ENCODE assay signal across 13 cellular contexts in genomic region chr3:61928020-61928419, GRCh38.
A peak's percentile ranks its signal among the peaks of the same experiment; 100 is the strongest.
DNase-seq lines count a peak whose midpoint lies in the region; ATAC-seq and TF ChIP-seq lines count a peak whose summit lies in the region.
"Had no signal": no experiment of that assay in that cellular context is flagged by ENCODE, and none has a peak within 500 bp of the region (broad histone marks: within the 10 kb centered on the region; RNA-seq: fewer than 3 reads in every experiment).

No MANE protein-coding gene starts in this region.

- H3K9ac ChIP-seq in adipocyte (ENCODE audit: low read length) (peak overlapping the region; percentile 86), rectal smooth muscle tissue (ENCODE audit: low read length) (no peak overlapping the region)

- H3K27ac ChIP-seq in rectal smooth muscle tissue (ENCODE audit: low read depth, low read length), result peak overlapping the region; percentile 76

- no peak overlapping the region for H3K27ac Mint-ChIP-seq in activated naive CD8-positive, alpha-beta T cell treated with anti-CD3 and anti-CD28 coated beads for 36 hours

- no peaks in the 10 kb centered on the region for H3K4me1 Mint-ChIP-seq in activated naive CD8-positive, alpha-beta T cell treated with anti-CD3 and anti-CD28 coated beads for 36 hours

- DNase-seq in AG08395 (ENCODE audit: low spot score) (peak; percentile 20), adipocyte (ENCODE audit: low read depth) (peak; percentile 18), fibroblast of the aortic adventitia (ENCODE audit: low read depth) (peak; percentile 18), DMS153 treated with DMSO at 0.1 percent for 48 hours (lab: John Stamatoyannopoulos, UW; ENCODE audit: unreplicated experiment) (no peak)
- no peak for DNase-seq in activated naive CD8-positive, alpha-beta T cell treated with anti-CD3 and anti-CD28 coated beads for 36 hours
- DNase-seq: activated naive CD4-positive, alpha-beta T cell; KBM-7; NCI-H2029; T1000; trophoblast cell had no signal

- H3K27me3 ChIP-seq in adipocyte (replicated peaks; ENCODE audit: control insufficient read depth, insufficient read depth, low read length), result no peaks in the 10 kb centered on the region
- no peaks in the 10 kb centered on the region for H3K27me3 ChIP-seq in rectal smooth muscle tissue (ENCODE audit: control insufficient read depth, insufficient read depth, low read length)

- no peak for TF ChIP-seq CTCF in fibroblast of the aortic adventitia (IDR thresholded peaks at IDR 0.05; ENCODE audit: insufficient read depth, low read length)

- H3K27me3 Mint-ChIP-seq in activated naive CD8-positive, alpha-beta T cell treated with anti-CD3 and anti-CD28 coated beads for 36 hours, result peaks cover 3% of the 10 kb centered on the region

- H3K4me1 ChIP-seq in adipocyte (ENCODE audit: control insufficient read depth, insufficient read depth, low read length), result peaks cover 44% of the 10 kb centered on the region
- H3K4me1 ChIP-seq in rectal smooth muscle tissue (ENCODE audit: control insufficient read depth, insufficient read depth, low read length), result peaks cover 43% of the 10 kb centered on the region

- H3K36me3 ChIP-seq in adipocyte (ENCODE audit: control insufficient read depth, insufficient read depth, low read length, severe bottlenecking) (no peaks in the 10 kb centered on the region), rectal smooth muscle tissue (ENCODE audit: control insufficient read depth, insufficient read depth, low read length) (no peaks in the 10 kb centered on the region)

- no peak for ATAC-seq in HG03442 (IDR thresholded peaks at IDR 0.05; ENCODE audit: unreplicated experiment)
- no peak for ATAC-seq in GM21576 (IDR thresholded peaks at IDR 0.05; ENCODE audit: unreplicated experiment)

- no peaks in the 10 kb centered on the region for H3K9me3 Mint-ChIP-seq in activated naive CD8-positive, alpha-beta T cell treated with anti-CD3 and anti-CD28 coated beads for 36 hours

- H3K4me3 Mint-ChIP-seq in activated naive CD8-positive, alpha-beta T cell treated with anti-CD3 and anti-CD28 coated beads for 36 hours, result no peak overlapping the region

- H3K9me3 ChIP-seq in adipocyte (ENCODE audit: control insufficient read depth, low read length), result no peaks in the 10 kb centered on the region

- H3K4me3 ChIP-seq in adipocyte (ENCODE audit: low read length) (peak overlapping the region; percentile 73), fibroblast of the aortic adventitia (ENCODE audit: low read depth, low read length) (no peak overlapping the region), rectal smooth muscle tissue (ENCODE audit: low read length) (no peak overlapping the region)

- H3K36me3 Mint-ChIP-seq in activated naive CD8-positive, alpha-beta T cell treated with anti-CD3 and anti-CD28 coated beads for 36 hours, result no peaks in the 10 kb centered on the region

Comparison
In these comparisons a context has a peak if more than half of its experiments do, and no peak if none do; other contexts are left out.
1. DNase-seq: peak in AG08395 (single experiment), adipocyte (single experiment) and fibroblast of the aortic adventitia (single experiment); none in activated naive CD8-positive, alpha-beta T cell treated with anti-CD3 and anti-CD28 coated beads for 36 hours (single experiment) and DMS153 treated with DMSO at 0.1 percent for 48 hours (single experiment).